Comparison of ENCODE assay signal across 9 cellular contexts in genomic region chr2:133171396-133172004, GRCh38.
DNase-seq lines count a peak whose midpoint lies in the region; TF ChIP-seq lines count a peak whose summit lies in the region.
"Had no signal": no experiment of that assay in that cellular context is flagged by ENCODE, and none has a peak within 500 bp of the region (broad histone marks: within the 10 kb centered on the region; RNA-seq: fewer than 3 reads in every experiment).

No MANE protein-coding gene starts in this region.

- no peaks in the 10 kb centered on the region for H3K9me3 Mint-ChIP-seq in type B pancreatic cell

- H3K27me3 Mint-ChIP-seq in type B pancreatic cell = peaks cover 6% of the 10 kb centered on the region

- no peak overlapping the region for H3K9ac ChIP-seq in adipocyte (ENCODE audit: low read length)

- H3K4me1 ChIP-seq in adipocyte (ENCODE audit: control insufficient read depth, insufficient read depth, low read length) = no peaks in the 10 kb centered on the region

- H3K36me3 Mint-ChIP-seq in type B pancreatic cell = no peaks in the 10 kb centered on the region

- no peak overlapping the region for H3K4me3 ChIP-seq in adipocyte (ENCODE audit: low read length)

- H3K36me3 ChIP-seq in adipocyte (ENCODE audit: control insufficient read depth, insufficient read depth, low read length, severe bottlenecking) = no peaks in the 10 kb centered on the region

- no peak overlapping the region for H3K4me3 Mint-ChIP-seq in type B pancreatic cell

- H3K9me3 ChIP-seq in adipocyte (ENCODE audit: control insufficient read depth, low read length) = no peaks in the 10 kb centered on the region

- DNase-seq in CD1c-positive myeloid dendritic cell (ENCODE audit: extremely low spot score) (peak; percentile 39), H4 (ENCODE audit: low spot score) (peak; percentile 59), NCI-H2107 (lab: John Stamatoyannopoulos, UW) (peak; percentile 15), adipocyte (ENCODE audit: low read depth) (peak; percentile 82), iPS-NIHi7 (ENCODE audit: extremely low spot score) (peak; percentile 42), type B pancreatic cell (ENCODE audit: extremely low spot score, unreplicated experiment) (no peak), GOT3 (lab: John Stamatoyannopoulos, UW) (no peak)
- DNase-seq in activated naive CD4-positive, alpha-beta T cell (lab: John Stamatoyannopoulos, UW) = no peak
- DNase-seq: left cardiac atrium had no signal

- no peaks in the 10 kb centered on the region for H3K27me3 ChIP-seq in adipocyte (replicated peaks; ENCODE audit: control insufficient read depth, insufficient read depth, low read length)

- H3K4me1 Mint-ChIP-seq in type B pancreatic cell (ENCODE audit: unreplicated experiment) = peaks cover 15% of the 10 kb centered on the region

- no peak overlapping the region for H3K27ac Mint-ChIP-seq in type B pancreatic cell

- TF ChIP-seq CTCF in type B pancreatic cell (conservative IDR thresholded peaks at IDR 0.05) = peak; percentile 86

Comparison
In these comparisons a context has a peak if more than half of its experiments do, and no peak if none do; other contexts are left out.
1. DNase-seq: peak in CD1c-positive myeloid dendritic cell (single experiment), H4 (single experiment), NCI-H2107 (single experiment), adipocyte (single experiment) and iPS-NIHi7 (single experiment); none in type B pancreatic cell (single experiment), activated naive CD4-positive, alpha-beta T cell (0 of 4) and GOT3 (single experiment).